ENCODE assay signal across 8 cellular contexts in genomic region chr19:35645680-35646511, GRCh38. TPM values are rescaled to one million over a fixed set of nuclear protein-coding genes. Genes with fewer than 3 reads are reported as not detected.
A peak's percentile ranks its signal among the peaks of the same experiment; 100 is the strongest.
DNase-seq lines count a peak whose midpoint lies in the region; ATAC-seq and TF ChIP-seq lines count a peak whose summit lies in the region.
"Had no signal": no experiment of that assay in that cellular context is flagged by ENCODE, and none has a peak within 500 bp of the region (broad histone marks: within the 10 kb centered on the region; RNA-seq: fewer than 3 reads in every experiment).

No MANE protein-coding gene starts in this region.

- peaks cover 0 to 75% (median 15%) of the 10 kb centered on the region in 3 donors for H3K4me1 ChIP-seq in gastroesophageal sphincter

- H3K9me3 ChIP-seq in gastroesophageal sphincter, result no peaks in the 10 kb centered on the region

- no peaks in the 10 kb centered on the region for H3K36me3 Mint-ChIP-seq in activated naive CD8-positive, alpha-beta T cell
- peaks cover 2% of the 10 kb centered on the region for H3K36me3 Mint-ChIP-seq in activated naive CD8-positive, alpha-beta T cell treated with anti-CD3 and anti-CD28 coated beads for 36 hours
- H3K36me3 Mint-ChIP-seq in type B pancreatic cell, result no peaks in the 10 kb centered on the region

- ATAC-seq in gastroesophageal sphincter (no peak), HG03469 (IDR thresholded peaks at IDR 0.05; ENCODE audit: unreplicated experiment) (no peak)

- peaks cover 45% of the 10 kb centered on the region for H3K4me1 Mint-ChIP-seq in activated naive CD8-positive, alpha-beta T cell (ENCODE audit: low read depth)
- peaks cover 41% of the 10 kb centered on the region for H3K4me1 Mint-ChIP-seq in activated naive CD8-positive, alpha-beta T cell treated with anti-CD3 and anti-CD28 coated beads for 36 hours
- H3K4me1 Mint-ChIP-seq in type B pancreatic cell (ENCODE audit: unreplicated experiment), result peaks cover 19% of the 10 kb centered on the region

- DNase-seq in activated naive CD8-positive, alpha-beta T cell treated with anti-CD3 and anti-CD28 coated beads for 36 hours, result no peak
- DNase-seq in type B pancreatic cell (ENCODE audit: extremely low spot score, unreplicated experiment), result no peak
- no peak for DNase-seq in UCSD-AML1 (lab: John Stamatoyannopoulos, UW; ENCODE audit: unreplicated experiment)
- DNase-seq: SIG-M5 had no signal

- TF ChIP-seq EP300 in gastroesophageal sphincter (IDR thresholded peaks at IDR 0.05), result no peak

- no peaks in the 10 kb centered on the region for H3K27me3 ChIP-seq in gastroesophageal sphincter

- no peak overlapping the region for H3K27ac Mint-ChIP-seq in activated naive CD8-positive, alpha-beta T cell
- no peak overlapping the region for H3K27ac Mint-ChIP-seq in activated naive CD8-positive, alpha-beta T cell treated with anti-CD3 and anti-CD28 coated beads for 36 hours
- peak overlapping the region; percentile 86 for H3K27ac Mint-ChIP-seq in type B pancreatic cell

- H3K36me3 ChIP-seq in gastroesophageal sphincter, result peaks cover 0 to 15% of the 10 kb centered on the region in 2 donors

- H3K4me3 Mint-ChIP-seq in activated naive CD8-positive, alpha-beta T cell, result peak overlapping the region; percentile 20
- no peak overlapping the region for H3K4me3 Mint-ChIP-seq in activated naive CD8-positive, alpha-beta T cell treated with anti-CD3 and anti-CD28 coated beads for 36 hours
- peak overlapping the region; percentile 90 for H3K4me3 Mint-ChIP-seq in type B pancreatic cell

- no peaks in the 10 kb centered on the region for H3K27me3 Mint-ChIP-seq in activated naive CD8-positive, alpha-beta T cell
- H3K27me3 Mint-ChIP-seq in activated naive CD8-positive, alpha-beta T cell treated with anti-CD3 and anti-CD28 coated beads for 36 hours, result no peaks in the 10 kb centered on the region
- peaks cover 2% of the 10 kb centered on the region for H3K27me3 Mint-ChIP-seq in type B pancreatic cell

- TF ChIP-seq CTCF in gastroesophageal sphincter (IDR thresholded peaks at IDR 0.05), result no peak
- TF ChIP-seq CTCF in type B pancreatic cell (conservative IDR thresholded peaks at IDR 0.05), result no peak

- WGBS in gastroesophageal sphincter (ENCODE audit: low coverage in 1 of 2), 2 donors, result 38 to 59% methylated on average over 1 to 4 of the region's 7 CpGs

- peak overlapping the region in 3 of 4 donors; percentile 83 to 96 (median 89) for H3K27ac ChIP-seq in gastroesophageal sphincter

- no peak for TF ChIP-seq POLR2A in gastroesophageal sphincter (IDR thresholded peaks at IDR 0.05)

- no peaks in the 10 kb centered on the region for H3K9me3 Mint-ChIP-seq in activated naive CD8-positive, alpha-beta T cell (ENCODE audit: low read depth)
- no peaks in the 10 kb centered on the region for H3K9me3 Mint-ChIP-seq in activated naive CD8-positive, alpha-beta T cell treated with anti-CD3 and anti-CD28 coated beads for 36 hours
- H3K9me3 Mint-ChIP-seq in type B pancreatic cell, result no peaks in the 10 kb centered on the region

- no peak overlapping the region for H3K4me3 ChIP-seq in gastroesophageal sphincter

RNA-seq across cellular contexts. Expression of gene COX6B1, which starts 2.2 kb away (rescaled TPM):
- 100 to 1,000 TPM; 414 to 433 TPM for total RNA-seq in activated naive CD8-positive, alpha-beta T cell treated with anti-CD3 and anti-CD28 coated beads for 36 hours
- total RNA-seq in gastroesophageal sphincter (100 to 1,000 TPM; 403 to 607 (median 414) TPM), type B pancreatic cell (ENCODE audit: low replicate concordance) (408 and 544 TPM in 2 replicates)

RNA-seq across cellular contexts. Expression of gene ETV2, which starts 4.4 kb away (rescaled TPM):
- 1 to 10 TPM; 1.5 to 2.3 TPM for total RNA-seq in activated naive CD8-positive, alpha-beta T cell treated with anti-CD3 and anti-CD28 coated beads for 36 hours
- total RNA-seq in gastroesophageal sphincter (not detected), type B pancreatic cell (ENCODE audit: low replicate concordance) (1.1 TPM in 2 replicates)
- total RNA-seq: temporal lobe had no signal

RNA-seq across cellular contexts. Expression of gene RBM42, which starts 17.1 kb away (rescaled TPM):
- total RNA-seq in activated naive CD8-positive, alpha-beta T cell treated with anti-CD3 and anti-CD28 coated beads for 36 hours, result 10 to 100 TPM; 91.7 to 99.1 TPM
- total RNA-seq in gastroesophageal sphincter, result 10 to 100 TPM; 66.1 to 98.0 (median 72.8) TPM
- total RNA-seq in type B pancreatic cell (ENCODE audit: low replicate concordance), result 79.6 and 84.9 TPM in 2 replicates

RNA-seq across cellular contexts. Expression of gene UPK1A, which starts 20.4 kb away (rescaled TPM):
- 1 to 10 TPM; 1.6 to 1.8 TPM for total RNA-seq in activated naive CD8-positive, alpha-beta T cell treated with anti-CD3 and anti-CD28 coated beads for 36 hours
- total RNA-seq in gastroesophageal sphincter, result not detected
- 4.4 and 5.1 TPM in 2 replicates for total RNA-seq in type B pancreatic cell (ENCODE audit: low replicate concordance)
- total RNA-seq: temporal lobe had no signal

RNA-seq across cellular contexts. Expression of gene HAUS5, which starts 33.4 kb away (rescaled TPM):
- total RNA-seq in activated naive CD8-positive, alpha-beta T cell treated with anti-CD3 and anti-CD28 coated beads for 36 hours, result 10 to 100 TPM; 37.9 to 44.6 TPM
- total RNA-seq in gastroesophageal sphincter, result 1 to 10 TPM; 3.9 to 8.7 (median 6.2) TPM
- total RNA-seq in type B pancreatic cell (ENCODE audit: low replicate concordance), result 19.5 and 42.6 TPM in 2 replicates
